ENCODE assay signal across 23 cellular contexts in genomic region chr17:11278186-11278983, GRCh38. TPM values are rescaled to one million over a fixed set of nuclear protein-coding genes. Genes with fewer than 3 reads are reported as not detected.
A peak's percentile ranks its signal among the peaks of the same experiment; 100 is the strongest.
DNase-seq lines count a peak whose midpoint lies in the region; ATAC-seq and TF ChIP-seq lines count a peak whose summit lies in the region.
"Had no signal": no experiment of that assay in that cellular context is flagged by ENCODE, and none has a peak within 500 bp of the region (broad histone marks: within the 10 kb centered on the region; RNA-seq: fewer than 3 reads in every experiment).

No MANE protein-coding gene starts in this region.

- H3K4me1 ChIP-seq in H9 (ENCODE audit: insufficient read depth, low read length): no peaks in the 10 kb centered on the region
- H3K4me1 ChIP-seq in neural progenitor cell: peaks cover 5% of the 10 kb centered on the region
- H3K4me1 ChIP-seq in vagina: no peaks in the 10 kb centered on the region
- H3K4me1 ChIP-seq in GM23338 (ENCODE audit: insufficient read depth): no peaks in the 10 kb centered on the region
- H3K4me1 ChIP-seq: A549, Caco-2 had no signal

- intact Hi-C loops in vagina (cut with DNase I): no loop called here

- no peak overlapping the region for H2BK12ac ChIP-seq in H9 (ENCODE audit: insufficient read length, low read depth, low read length)

- DNase-seq in H9 (peak; percentile 14), coronary artery (ENCODE audit: low spot score) (peak; percentile 57), neural progenitor cell (ENCODE audit: low spot score) (peak; percentile 36), vagina (ENCODE audit: extremely low spot score in 2 of 2) (peak; percentile 34 to 80), GM10248 (ENCODE audit: extremely low spot score) (no peak), GM23338 (ENCODE audit: low spot score) (no peak)
- DNase-seq: CD4-positive, alpha-beta memory T cell; GM23248; HCEC 1CT; KG1; NCI-H1092 treated with DMSO at 0.1 percent for 48 hours; NCI-H1436 treated with DMSO at 0.1 percent for 48 hours; NCI-H1930; NCI-H226; NCI-H524; NCI-H774 had no signal

- H4K5ac ChIP-seq in H9 (ENCODE audit: insufficient read length, low read depth, low read length): no peak overlapping the region

- no peak overlapping the region for H4K8ac ChIP-seq in H9 (replicated peaks; ENCODE audit: insufficient read length, low read depth, low read length)

- no peak overlapping the region for H3K18ac ChIP-seq in H9 (ENCODE audit: insufficient read length, low read depth, low read length)

- H3F3A ChIP-seq in neural progenitor cell (ENCODE audit: low read depth) (no peaks in the 10 kb centered on the region), GM23338 (replicated peaks; ENCODE audit: low read depth) (no peaks in the 10 kb centered on the region)

- ATAC-seq in GM23338 (no peak), HG03280 (IDR thresholded peaks at IDR 0.05; ENCODE audit: unreplicated experiment) (no peak)
- ATAC-seq: A549, Right ventricle myocardium inferior had no signal

- H3K79me2 ChIP-seq in H9 (ENCODE audit: insufficient read depth, low read length) (no peaks in the 10 kb centered on the region), neural progenitor cell (ENCODE audit: low read depth) (no peaks in the 10 kb centered on the region), GM23338 (replicated peaks; ENCODE audit: insufficient read depth) (no peaks in the 10 kb centered on the region)

- H3K23ac ChIP-seq in H9 (ENCODE audit: insufficient read length, low read depth, low read length): no peak overlapping the region

- H3K9me3 Mint-ChIP-seq in H9 (peaks cover 7 to 10% of the 10 kb centered on the region in 2 experiments; a peak in 4 of 5 replicates), neural progenitor cell (peaks cover 9% of the 10 kb centered on the region), GM23338 (no peaks in the 10 kb centered on the region; the same call in 1 of the 3 replicates)

- POLR2A ChIA-PET in GM10248 (lab: Yijun Ruan, JAX): no interaction called here

- H3K9me2 ChIP-seq in GM23338 (ENCODE audit: insufficient read depth): no peaks in the 10 kb centered on the region

- no peaks in the 10 kb centered on the region for H3K27me3 ChIP-seq in H9 (ENCODE audit: insufficient read depth, low read length)
- no peaks in the 10 kb centered on the region for H3K27me3 ChIP-seq in neural progenitor cell
- peaks cover 3% of the 10 kb centered on the region for H3K27me3 ChIP-seq in vagina
- H3K27me3 ChIP-seq in GM23338 (ENCODE audit: insufficient read depth): no peaks in the 10 kb centered on the region

- H4K20me1 ChIP-seq in H9 (ENCODE audit: control insufficient read depth, insufficient read depth, insufficient read length) (no peaks in the 10 kb centered on the region), neural progenitor cell (ENCODE audit: low read depth) (no peaks in the 10 kb centered on the region), GM23338 (replicated peaks; ENCODE audit: insufficient read depth) (no peaks in the 10 kb centered on the region)

- no peaks in the 10 kb centered on the region for H3K23me2 ChIP-seq in H9 (ENCODE audit: insufficient read length, low read depth, low read length, poor library complexity, severe bottlenecking)

- no peak overlapping the region for H3T11ph ChIP-seq in H9 (ENCODE audit: low read length)

- no peak overlapping the region for H3K4ac ChIP-seq in H9 (ENCODE audit: low read depth, low read length)

- H3K36me3 ChIP-seq in neural progenitor cell: no peaks in the 10 kb centered on the region
- no peaks in the 10 kb centered on the region for H3K36me3 ChIP-seq in vagina
- no peaks in the 10 kb centered on the region; the same call in 1 of the 2 replicates for H3K36me3 ChIP-seq in GM23338 (ENCODE audit: insufficient read depth)

- no peak overlapping the region for H2BK120ac ChIP-seq in H9 (ENCODE audit: low read depth, low read length, poor library complexity, severe bottlenecking)

- H3K79me1 ChIP-seq in H9 (ENCODE audit: insufficient read depth, low read depth, low read length, poor library complexity, severe bottlenecking): no peaks in the 10 kb centered on the region

- no CpG with 5 or more reads among the region's 15 CpGs for WGBS in H9 (ENCODE audit: extremely low coverage, insufficient read length, low lambda C conversion rate)

- H2BK15ac ChIP-seq in H9 (ENCODE audit: low read depth, low read length): no peak overlapping the region

- TF ChIP-seq CTCF in H9 (conservative IDR thresholded peaks at IDR 0.05): no peak
- no peak for TF ChIP-seq CTCF in coronary artery (IDR thresholded peaks at IDR 0.05)
- TF ChIP-seq CTCF in neural progenitor cell (IDR thresholded peaks at IDR 0.05): no peak
- TF ChIP-seq CTCF in vagina (IDR thresholded peaks at IDR 0.05): no peak
- TF ChIP-seq CTCF in GM10248 (IDR thresholded peaks at IDR 0.05; ENCODE audit: control extremely low read depth, extremely low read depth, low read depth, missing control alignments): no peak
- no peak for TF ChIP-seq CTCF in GM23338 (conservative IDR thresholded peaks at IDR 0.05; ENCODE audit: low read depth in 2 of 2)

- H3K36me3 Mint-ChIP-seq in H9 (ENCODE audit: insufficient read depth in 1 of 3, low read depth in 3 of 3): peaks cover 0 to 12% (median 7%) of the 10 kb centered on the region in 3 experiments; a peak in 3 of 7 replicates
- H3K36me3 Mint-ChIP-seq in neural progenitor cell: no peaks in the 10 kb centered on the region
- H3K36me3 Mint-ChIP-seq in GM23338 (ENCODE audit: low read depth): peaks cover 13% of the 10 kb centered on the region
- H3K36me3 Mint-ChIP-seq: CD4-positive, alpha-beta memory T cell had no signal

- H2AFZ ChIP-seq in H9 (ENCODE audit: low read length): no peak overlapping the region
- H2AFZ ChIP-seq in neural progenitor cell (replicated peaks): no peak overlapping the region
- no peak overlapping the region for H2AFZ ChIP-seq in GM23338
- H2AFZ ChIP-seq: GM23248 had no signal

- H3K4me3 Mint-ChIP-seq in H9: no peak overlapping the region
- no peak overlapping the region for H3K4me3 Mint-ChIP-seq in neural progenitor cell
- no peak overlapping the region for H3K4me3 Mint-ChIP-seq in GM23338
- H3K4me3 Mint-ChIP-seq: CD4-positive, alpha-beta memory T cell had no signal

- H3K4me3 ChIP-seq in coronary artery (no peak overlapping the region), neural progenitor cell (no peak overlapping the region), vagina (no peak overlapping the region), GM23338 (no peak overlapping the region)
- H3K4me3 ChIP-seq: A549, GM23248 had no signal

- H3K27ac ChIP-seq in H9 (ENCODE audit: insufficient read length, low read depth, low read length): no peak overlapping the region
- no peak overlapping the region for H3K27ac ChIP-seq in coronary artery
- H3K27ac ChIP-seq in neural progenitor cell: no peak overlapping the region
- H3K27ac ChIP-seq in vagina: no peak overlapping the region
- H3K27ac ChIP-seq in GM23338 (ENCODE audit: low read depth): no peak overlapping the region
- H3K27ac ChIP-seq: A549, GM23248 had no signal

- no peak overlapping the region for H4K91ac ChIP-seq in H9 (ENCODE audit: insufficient read length, low read depth, low read length)

- H3K14ac ChIP-seq in H9 (ENCODE audit: insufficient read depth, low read length): no peak overlapping the region

- no peak for TF ChIP-seq POLR2A in vagina (IDR thresholded peaks at IDR 0.05)

- peaks cover 11 to 16% of the 10 kb centered on the region in 2 experiments for H3K4me1 Mint-ChIP-seq in H9
- H3K4me1 Mint-ChIP-seq in neural progenitor cell: peaks cover 3% of the 10 kb centered on the region
- H3K4me1 Mint-ChIP-seq in GM23338: no peaks in the 10 kb centered on the region
- H3K4me1 Mint-ChIP-seq: CD4-positive, alpha-beta memory T cell had no signal

- H3K56ac ChIP-seq in H9 (ENCODE audit: insufficient read length, low read depth, low read length): no peak overlapping the region

- H2AK5ac ChIP-seq in H9 (ENCODE audit: insufficient read length, low read length): no peak overlapping the region

- H3K27ac Mint-ChIP-seq in H9 (no peak overlapping the region), neural progenitor cell (no peak overlapping the region), GM23338 (no peak overlapping the region)
- H3K27ac Mint-ChIP-seq: CD4-positive, alpha-beta memory T cell had no signal

- H3K4me2 ChIP-seq in H9 (ENCODE audit: insufficient read depth, insufficient read length, low read length) (no peak overlapping the region), neural progenitor cell (peak overlapping the region; percentile 21), GM23338 (no peak overlapping the region)
- H3K4me2 ChIP-seq: A549 had no signal

- H3K9me3 ChIP-seq in H9 (ENCODE audit: control insufficient read depth, low read depth, low read length) (no peaks in the 10 kb centered on the region), neural progenitor cell (ENCODE audit: low read depth) (no peaks in the 10 kb centered on the region), vagina (no peaks in the 10 kb centered on the region)
- H3K9me3 ChIP-seq: A549, Caco-2 had no signal

- H2BK20ac ChIP-seq in H9 (ENCODE audit: low read depth, low read length, poor library complexity, severe bottlenecking): no peak overlapping the region

- CTCF ChIA-PET in GM10248 (lab: Yijun Ruan, JAX): no interaction called here

- no peak overlapping the region for H3K9ac ChIP-seq in H9 (ENCODE audit: extremely low read depth, insufficient read length, low read length)
- H3K9ac ChIP-seq in neural progenitor cell: no peak overlapping the region
- H3K9ac ChIP-seq: GM23248 had no signal

- H2BK5ac ChIP-seq in H9 (ENCODE audit: insufficient read length, low read length): no peak overlapping the region

- no peaks in the 10 kb centered on the region for H3K27me3 Mint-ChIP-seq in H9 (ENCODE audit: low read depth)
- H3K27me3 Mint-ChIP-seq in neural progenitor cell (ENCODE audit: insufficient read depth, low read depth): peaks cover 6% of the 10 kb centered on the region
- H3K27me3 Mint-ChIP-seq in GM23338 (ENCODE audit: insufficient read depth, low read depth, poor library complexity): no peaks in the 10 kb centered on the region
- H3K27me3 Mint-ChIP-seq: CD4-positive, alpha-beta memory T cell had no signal

TF ChIP-seq in GM23338, 12 proteins besides CTCF, POLR2A, EP300 and RAD21 (continues in another document):
- TF ChIP-seq NANOG (IDR thresholded peaks at IDR 0.05; ENCODE audit: borderline replicate concordance) (no peak), CREB1 (CRISPR knock-in tag; IDR thresholded peaks at IDR 0.05; ENCODE audit: low read depth) (no peak), JUNB (IDR thresholded peaks at IDR 0.05; ENCODE audit: unreplicated experiment) (no peak)

RNA-seq across cellular contexts. Expression of gene SHISA6, which starts 37.4 kb away (rescaled TPM):
- total RNA-seq in H9 (2021) (1.9 and 2.9 TPM in 2 replicates), neural progenitor cell (ENCODE audit: low replicate concordance) (3.3 and 4.3 TPM in 2 replicates), vagina (1.5 TPM)
- 0.52 TPM in 1 of 2 replicates, not detected in the other for total RNA-seq in GM23338 (2014; rRNA removed; shearing (Covaris generic))
- not detected in 2 replicates for polyA plus RNA-seq in GM23338 (2016; fragmentation: Nextera tagmentation; extraction: Ambion mirVana)
- total RNA-seq: CD4-positive, alpha-beta memory T cell; Daoy; GM23248; SK-MEL-5 had no signal
- polyA plus RNA-seq: A549; BJ; CD4-positive, alpha-beta memory T cell; GM23248 had no signal

Comparison
In these comparisons a context has a peak if more than half of its experiments do, and no peak if none do; other contexts are left out.
1. DNase-seq: peak in H9 (single experiment), coronary artery (single experiment), neural progenitor cell (single experiment) and vagina (2 of 2); none in GM10248 (single experiment) and GM23338 (single experiment).